17 cellular contexts compared by ENCODE assay signal in the genomic region with DNA sequence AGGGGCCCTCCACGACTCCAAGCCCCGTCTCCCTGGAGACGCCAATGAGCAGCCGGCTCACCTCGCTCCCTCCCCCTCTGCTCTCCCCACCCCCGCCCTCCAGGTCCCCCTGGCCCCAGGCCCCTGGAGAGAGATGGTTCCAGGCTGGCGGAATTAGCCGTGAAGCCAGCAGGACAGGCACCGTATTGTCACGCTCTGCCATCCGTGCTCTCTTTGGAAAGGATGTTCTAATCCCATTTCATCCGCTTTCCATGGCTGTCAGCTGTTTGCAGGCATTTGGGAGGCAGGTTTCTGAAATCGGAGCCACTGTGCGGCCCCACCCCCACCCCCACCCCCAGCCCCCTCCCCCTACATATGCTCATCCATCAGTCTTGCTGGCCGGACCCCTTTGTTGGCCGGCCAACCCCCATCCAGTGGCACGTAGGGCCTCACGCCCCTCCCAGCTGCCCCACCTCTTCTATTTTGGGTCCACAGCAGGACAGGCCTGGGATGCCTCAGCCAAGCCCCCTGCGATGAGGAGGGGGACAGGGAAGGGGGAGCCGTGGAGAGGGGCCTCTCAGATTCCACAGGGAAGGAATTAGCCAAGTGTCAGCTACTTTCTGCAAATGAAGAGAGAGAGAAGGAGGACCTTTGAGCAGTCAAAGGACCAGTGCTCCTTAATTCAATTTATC. TPM values are rescaled to one million over a fixed set of nuclear protein-coding genes. Genes with fewer than 3 reads are reported as not detected.
A peak's percentile ranks its signal among the peaks of the same experiment; 100 is the strongest.
DNase-seq lines count a peak whose midpoint lies in the region; ATAC-seq and TF ChIP-seq lines count a peak whose summit lies in the region.
"Had no signal": no experiment of that assay in that cellular context is flagged by ENCODE, and none has a peak within 500 bp of the region (broad histone marks: within the 10 kb centered on the region; RNA-seq: fewer than 3 reads in every experiment).

No MANE protein-coding gene starts in this region.

- 59 to 61% methylated on average over 15 to 17 of the region's 20 CpGs for WGBS in thyroid gland, 2 donors

- CTCF ChIA-PET in WTC11 (lab: Charles Lee) = interaction anchor here (0.6 to 2.5 kb wide), 10 partner anchors 13 to 586 kb away, joined by 3 to 14 read pairs (median 3); no protein-coding TSS in a partner anchor

- H3K4me3 Mint-ChIP-seq in WTC11 = peak overlapping the region; percentile 52
- H3K4me3 Mint-ChIP-seq in progenitor cell of endocrine pancreas (ENCODE audit: low read depth) = no peak overlapping the region
- H3K4me3 Mint-ChIP-seq: IgD-negative memory B cell; stimulated activated effector memory CD8-positive, alpha-beta T cell treated with anti-CD3 and anti-CD28 coated beads, Interleukin-12 subunit alpha, Interleukin-12 subunit beta, amount 100 ng/mL, for 72 hours had no signal

- peak overlapping the region; percentile 81; the same call in 1 of the 2 replicates for H3K27ac Mint-ChIP-seq in WTC11
- H3K27ac Mint-ChIP-seq in progenitor cell of endocrine pancreas = peak overlapping the region; percentile 95
- H3K27ac Mint-ChIP-seq: IgD-negative memory B cell had no signal

- POLR2A ChIA-PET in WTC11 (lab: Charles Lee) = interaction anchor here (0.6 kb wide), 2 partner anchors 169 to 189 kb away, joined by 3 read pairs; no protein-coding TSS in a partner anchor

- TF ChIP-seq CTCF in WTC11 (IDR thresholded peaks at IDR 0.05) (no peak), progenitor cell of endocrine pancreas (IDR thresholded peaks at IDR 0.05; ENCODE audit: unreplicated experiment) (no peak), thyroid gland (IDR thresholded peaks at IDR 0.05) (no peak)

- H3K4me3 ChIP-seq in HUES6 (ENCODE audit: low read depth, low read length) (peak overlapping the region; percentile 46), iPS-18a (ENCODE audit: low read length) (peak overlapping the region; percentile 47), thyroid gland (replicated peaks in 1 of 3) (no peak overlapping the region)
- no peak overlapping the region for H3K4me3 ChIP-seq in effector memory CD4-positive, alpha-beta T cell (ENCODE audit: insufficient read depth, low read depth, low read length, poor library complexity, severe bottlenecking)
- H3K4me3 ChIP-seq: lung, upper lobe of right lung had no signal

- H3K36me3 Mint-ChIP-seq in WTC11 = peaks cover 3% of the 10 kb centered on the region; the same call in 1 of the 2 replicates
- H3K36me3 Mint-ChIP-seq in progenitor cell of endocrine pancreas (ENCODE audit: insufficient read depth) = no peaks in the 10 kb centered on the region
- H3K36me3 Mint-ChIP-seq: stimulated activated effector memory CD8-positive, alpha-beta T cell treated with anti-CD3 and anti-CD28 coated beads, Interleukin-12 subunit alpha, Interleukin-12 subunit beta, amount 100 ng/mL, for 72 hours had no signal

- no peak overlapping the region for H3K9ac ChIP-seq in HUES6 (ENCODE audit: low read length)
- peak overlapping the region; percentile 49 for H3K9ac ChIP-seq in iPS-18a (ENCODE audit: low read length)

- ATAC-seq in WTC11 (peak; percentile 70), HG02763 (IDR thresholded peaks at IDR 0.05; ENCODE audit: unreplicated experiment) (no peak)
- ATAC-seq: stimulated activated effector memory CD8-positive, alpha-beta T cell treated with anti-CD3 and anti-CD28 coated beads, Interleukin-12 subunit alpha, Interleukin-12 subunit beta, amount 100 ng/mL, for 72 hours; upper lobe of right lung had no signal

- peak; percentile 72 for DNase-seq in WTC11 (ENCODE audit: low spot score)
- DNase-seq in progenitor cell of endocrine pancreas (ENCODE audit: low spot score, unreplicated experiment) = no peak
- no peak for DNase-seq in thyroid gland
- DNase-seq in effector memory CD4-positive, alpha-beta T cell = no peak
- DNase-seq: activated T-cell treated with anti-CD3 and anti-CD28 coated beads, Interleukin-2, amount 50 U/mL, for 48 hours; amniotic stem cell; hypothalamus; NCI-H1048; nucleus accumbens; SHP77 treated with DMSO at 0.1 percent for 48 hours; upper lobe of right lung had no signal

- H3K27me3 Mint-ChIP-seq in WTC11 (ENCODE audit: low read depth) = no peaks in the 10 kb centered on the region
- H3K27me3 Mint-ChIP-seq in progenitor cell of endocrine pancreas = peaks cover 3% of the 10 kb centered on the region

- H3K27me3 ChIP-seq in HUES6 (ENCODE audit: control insufficient read depth, insufficient read depth, low read length) (no peaks in the 10 kb centered on the region), iPS-18a (ENCODE audit: control insufficient read depth, insufficient read depth, low read length) (no peaks in the 10 kb centered on the region), thyroid gland (no peaks in the 10 kb centered on the region)
- H3K27me3 ChIP-seq in effector memory CD4-positive, alpha-beta T cell (replicated peaks; ENCODE audit: control insufficient read depth, insufficient read depth, low read length, poor library complexity, severe bottlenecking) = no peaks in the 10 kb centered on the region
- H3K27me3 ChIP-seq: upper lobe of right lung had no signal

- H3K27ac ChIP-seq in HUES6 (ENCODE audit: low read depth, low read length) (no peak overlapping the region), iPS-18a (ENCODE audit: low read length) (peak overlapping the region; percentile 70), thyroid gland (no peak overlapping the region)
- H3K27ac ChIP-seq in effector memory CD4-positive, alpha-beta T cell (ENCODE audit: insufficient read depth, low read length, poor library complexity, severe bottlenecking) = no peak overlapping the region
- H3K27ac ChIP-seq: upper lobe of right lung had no signal

- no peaks in the 10 kb centered on the region for H3K9me3 ChIP-seq in HUES6 (ENCODE audit: control insufficient read depth, insufficient read depth, low read depth, low read length)
- no peaks in the 10 kb centered on the region for H3K9me3 ChIP-seq in iPS-18a (ENCODE audit: control insufficient read depth, low read depth, low read length)
- H3K9me3 ChIP-seq in thyroid gland = no peaks in the 10 kb centered on the region
- no peaks in the 10 kb centered on the region for H3K9me3 ChIP-seq in effector memory CD4-positive, alpha-beta T cell (ENCODE audit: control insufficient read depth, low read length)
- H3K9me3 ChIP-seq: upper lobe of right lung had no signal

- H3K4me1 ChIP-seq in HUES6 (ENCODE audit: control insufficient read depth, insufficient read depth, low read length) (peaks cover 70% of the 10 kb centered on the region), iPS-18a (ENCODE audit: control insufficient read depth, low read depth, low read length) (peaks cover 59% of the 10 kb centered on the region), thyroid gland (peaks cover 0 to 7% of the 10 kb centered on the region in 2 donors)
- no peaks in the 10 kb centered on the region for H3K4me1 ChIP-seq in effector memory CD4-positive, alpha-beta T cell (ENCODE audit: control insufficient read depth, insufficient read depth, low read length, poor library complexity, severe bottlenecking)
- H3K4me1 ChIP-seq: upper lobe of right lung had no signal

- H3K9me3 Mint-ChIP-seq in WTC11 = peaks cover 3% of the 10 kb centered on the region
- no peaks in the 10 kb centered on the region for H3K9me3 Mint-ChIP-seq in progenitor cell of endocrine pancreas (ENCODE audit: low read depth)
- H3K9me3 Mint-ChIP-seq: IgD-negative memory B cell; stimulated activated effector memory CD8-positive, alpha-beta T cell treated with anti-CD3 and anti-CD28 coated beads, Interleukin-12 subunit alpha, Interleukin-12 subunit beta, amount 100 ng/mL, for 72 hours had no signal

- H3K36me3 ChIP-seq in HUES6 (ENCODE audit: control insufficient read depth, insufficient read depth, low read length) = no peaks in the 10 kb centered on the region
- H3K36me3 ChIP-seq in iPS-18a (ENCODE audit: control insufficient read depth, low read depth, low read length) = no peaks in the 10 kb centered on the region
- H3K36me3 ChIP-seq in thyroid gland = no peaks in the 10 kb centered on the region
- no peaks in the 10 kb centered on the region for H3K36me3 ChIP-seq in effector memory CD4-positive, alpha-beta T cell (ENCODE audit: control insufficient read depth, insufficient read depth, low read length)
- H3K36me3 ChIP-seq: upper lobe of right lung had no signal

- TF ChIP-seq POLR2A in thyroid gland (IDR thresholded peaks at IDR 0.05) = no peak

- intact Hi-C loops in thyroid gland (cut with DNase I) = no loop called here

- H3K4me1 Mint-ChIP-seq in WTC11 = peaks cover 55% of the 10 kb centered on the region
- H3K4me1 Mint-ChIP-seq in progenitor cell of endocrine pancreas (ENCODE audit: low read depth) = peaks cover 37% of the 10 kb centered on the region
- H3K4me1 Mint-ChIP-seq: stimulated activated effector memory CD8-positive, alpha-beta T cell treated with anti-CD3 and anti-CD28 coated beads, Interleukin-12 subunit alpha, Interleukin-12 subunit beta, amount 100 ng/mL, for 72 hours had no signal

TF ChIP-seq in WTC11, 78 proteins besides CTCF, POLR2A, EP300 and RAD21 (continues in another document):
- no peak for TF ChIP-seq ZNF219 (CRISPR knock-in tag; IDR thresholded peaks at IDR 0.05; ENCODE audit: borderline replicate concordance)
- TF ChIP-seq ZNF396 (CRISPR knock-in tag; IDR thresholded peaks at IDR 0.05; ENCODE audit: borderline replicate concordance) = no peak
- TF ChIP-seq, protein P1, sequence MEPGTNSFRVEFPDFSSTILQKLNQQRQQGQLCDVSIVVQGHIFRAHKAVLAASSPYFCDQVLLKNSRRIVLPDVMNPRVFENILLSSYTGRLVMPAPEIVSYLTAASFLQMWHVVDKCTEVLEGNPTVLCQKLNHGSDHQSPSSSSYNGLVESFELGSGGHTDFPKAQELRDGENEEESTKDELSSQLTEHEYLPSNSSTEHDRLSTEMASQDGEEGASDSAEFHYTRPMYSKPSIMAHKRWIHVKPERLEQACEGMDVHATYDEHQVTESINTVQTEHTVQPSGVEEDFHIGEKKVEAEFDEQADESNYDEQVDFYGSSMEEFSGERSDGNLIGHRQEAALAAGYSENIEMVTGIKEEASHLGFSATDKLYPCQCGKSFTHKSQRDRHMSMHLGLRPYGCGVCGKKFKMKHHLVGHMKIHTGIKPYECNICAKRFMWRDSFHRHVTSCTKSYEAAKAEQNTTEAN (CRISPR knock-in tag; IDR thresholded peaks at IDR 0.05) = no peak
- TF ChIP-seq RELA (CRISPR knock-in tag; IDR thresholded peaks at IDR 0.05; ENCODE audit: borderline replicate concordance) = no peak
- TF ChIP-seq TCF7 (CRISPR knock-in tag; IDR thresholded peaks at IDR 0.05; ENCODE audit: low read depth) = no peak
- TF ChIP-seq, protein P2, sequence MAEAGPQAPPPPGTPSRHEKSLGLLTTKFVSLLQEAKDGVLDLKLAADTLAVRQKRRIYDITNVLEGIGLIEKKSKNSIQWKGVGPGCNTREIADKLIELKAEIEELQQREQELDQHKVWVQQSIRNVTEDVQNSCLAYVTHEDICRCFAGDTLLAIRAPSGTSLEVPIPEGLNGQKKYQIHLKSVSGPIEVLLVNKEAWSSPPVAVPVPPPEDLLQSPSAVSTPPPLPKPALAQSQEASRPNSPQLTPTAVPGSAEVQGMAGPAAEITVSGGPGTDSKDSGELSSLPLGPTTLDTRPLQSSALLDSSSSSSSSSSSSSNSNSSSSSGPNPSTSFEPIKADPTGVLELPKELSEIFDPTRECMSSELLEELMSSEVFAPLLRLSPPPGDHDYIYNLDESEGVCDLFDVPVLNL (CRISPR knock-in tag; IDR thresholded peaks at IDR 0.05; ENCODE audit: borderline replicate concordance, low read depth) = no peak

RNA-seq across cellular contexts. Expression of gene SDK2, which starts 30.8 kb away (rescaled TPM):
- total RNA-seq in WTC11 (2021) (13.5 to 14.8 TPM (median 14.3 TPM) in 3 replicates), progenitor cell of endocrine pancreas (6.7 and 7.1 TPM in 2 replicates), thyroid gland (1 to 10 TPM; 1.5 to 7.0 (median 3.7) TPM)

Comparison
In these comparisons a context has a peak if more than half of its experiments do, and no peak if none do; other contexts are left out.
1. H3K4me3 ChIP-seq: peak in HUES6 (single experiment) and iPS-18a (single experiment); none in thyroid gland (0 of 3) and effector memory CD4-positive, alpha-beta T cell (single experiment).